In genomic region chr5:112024769-112025168, GRCh38 we compare ENCODE assay signal across 17 cellular contexts.
"Had no signal": no experiment of that assay in that cellular context is flagged by ENCODE, and none has a peak within 500 bp of the region (broad histone marks: within the 10 kb centered on the region; RNA-seq: fewer than 3 reads in every experiment).

No MANE protein-coding gene starts in this region.

- H3K4me1 ChIP-seq: breast epithelium, left lung, parathyroid adenoma, suprapubic skin, upper lobe of left lung had no signal

- DNase-seq: activated CD4-positive, alpha-beta T cell treated with anti-CD3 and anti-CD28 coated beads, Interleukin-2, amount 50 U/mL, for 1 hour; activated CD8-positive, alpha-beta memory T cell treated with anti-CD3 and anti-CD28 coated beads for 24 hours; activated gamma-delta T cell treated with Interleukin-2 at 50 U/mL for 16 hours; dorsolateral prefrontal cortex; erythroblast; kidney; left lung; mammary epithelial cell; naive thymus-derived CD4-positive, alpha-beta T cell; stimulated activated naive CD8-positive, alpha-beta T cell treated with anti-CD3 and anti-CD28 coated beads, Interleukin-15, Interleukin-2, amounts not matched to agents 100 U/mL and 50 U/mL, for 24 hours; upper lobe of left lung had no signal

- H3K36me3 ChIP-seq: breast epithelium, left lung, suprapubic skin, upper lobe of left lung had no signal

- H2AFZ ChIP-seq: hepatocyte, parathyroid adenoma had no signal

- H3K27me3 ChIP-seq: breast epithelium, dorsolateral prefrontal cortex, hepatocyte, left lung, suprapubic skin, upper lobe of left lung had no signal

- H3K4me2 ChIP-seq: hepatocyte had no signal

- H3K4me1 Mint-ChIP-seq: naive thymus-derived CD4-positive, alpha-beta T cell had no signal

- H3K4me3 ChIP-seq: breast epithelium, dorsolateral prefrontal cortex, hepatocyte, left lung, suprapubic skin, upper lobe of left lung had no signal

- H3K9me3 Mint-ChIP-seq: T-helper 2 cell treated with Interferon-gamma antibody and Interleukin-4, amounts not matched to agents 5 μg/mL and 100 μg/mL, for 36 hours had no signal

- H3K9ac ChIP-seq: parathyroid adenoma had no signal

- H3K27ac ChIP-seq: breast epithelium, dorsolateral prefrontal cortex, hepatocyte, left lung, parathyroid adenoma, suprapubic skin, upper lobe of left lung had no signal

- H3K79me2 ChIP-seq: hepatocyte, parathyroid adenoma had no signal

- H3K27me3 Mint-ChIP-seq: activated naive CD8-positive, alpha-beta T cell; naive thymus-derived CD4-positive, alpha-beta T cell had no signal

- H3K27ac Mint-ChIP-seq: activated naive CD8-positive, alpha-beta T cell; naive thymus-derived CD4-positive, alpha-beta T cell; T-helper 2 cell treated with Interferon-gamma antibody and Interleukin-4, amounts not matched to agents 5 μg/mL and 100 μg/mL, for 36 hours had no signal

- H3K4me3 Mint-ChIP-seq: activated naive CD8-positive, alpha-beta T cell; naive thymus-derived CD4-positive, alpha-beta T cell; T-helper 2 cell treated with Interferon-gamma antibody and Interleukin-4, amounts not matched to agents 5 μg/mL and 100 μg/mL, for 36 hours had no signal

- H3K9me3 ChIP-seq: suprapubic skin, upper lobe of left lung had no signal

- ATAC-seq: left lung; naive thymus-derived CD4-positive, alpha-beta T cell; stimulated activated naive CD8-positive, alpha-beta T cell treated with anti-CD3 and anti-CD28 coated beads, Interleukin-15, Interleukin-2, amounts not matched to agents 100 U/mL and 50 U/mL, for 24 hours had no signal

- H3K36me3 Mint-ChIP-seq: activated naive CD8-positive, alpha-beta T cell; naive thymus-derived CD4-positive, alpha-beta T cell had no signal
